In the genomic region with DNA sequence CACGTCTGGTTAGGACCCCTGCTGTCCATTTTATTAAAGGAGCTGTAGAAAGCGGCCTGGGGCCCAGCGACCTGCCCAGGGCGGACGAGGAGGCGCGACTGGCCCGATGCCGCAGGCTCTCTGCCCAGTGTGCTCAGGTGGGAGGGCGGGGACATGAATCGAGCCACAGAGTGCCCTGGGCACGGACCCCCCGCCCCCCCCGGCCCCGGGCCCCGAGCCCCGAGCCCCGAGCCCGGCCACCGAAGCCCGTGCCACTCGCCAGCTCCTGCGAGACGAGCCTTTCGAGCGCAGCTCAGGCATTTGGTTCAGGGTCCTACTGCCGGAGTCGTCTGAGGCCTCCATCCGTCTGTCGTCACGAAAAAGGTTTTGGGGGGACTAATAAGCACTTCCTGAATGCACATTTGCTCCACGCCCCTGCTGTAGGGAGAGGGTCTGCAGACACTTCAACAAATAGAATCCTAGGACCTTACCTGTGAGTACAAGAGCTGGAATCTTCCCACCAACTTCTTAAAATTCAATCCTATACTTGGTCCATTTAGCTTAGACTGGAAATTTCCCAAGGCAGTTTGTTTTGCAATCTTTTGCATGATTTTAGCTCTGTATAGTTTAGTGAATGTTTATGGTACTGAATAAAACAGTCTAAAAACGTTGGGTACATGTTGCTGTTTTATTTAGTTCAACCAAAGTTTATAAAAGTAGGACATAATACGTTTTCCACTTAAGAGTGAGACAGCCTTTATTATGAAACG, we compare ENCODE assay signal across 8 cellular contexts. TPM values are rescaled to one million over a fixed set of nuclear protein-coding genes. Genes with fewer than 3 reads are reported as not detected.
DNase-seq lines count a peak whose midpoint lies in the region; ATAC-seq, FAIRE-seq and TF ChIP-seq lines count a peak whose summit lies in the region.

No MANE protein-coding gene starts in this region.

- H3K36me3 ChIP-seq in H7 (replicated peaks; ENCODE audit: control insufficient read depth, insufficient read depth, low read length) (no peaks in the 10 kb centered on the region; the same call in 1 of the 2 replicates), MM.1S (replicated peaks; ENCODE audit: insufficient read depth, low read length) (no peaks in the 10 kb centered on the region), adipocyte (ENCODE audit: control insufficient read depth, insufficient read depth, low read length, severe bottlenecking) (no peaks in the 10 kb centered on the region), iPS-20b (ENCODE audit: insufficient read depth, low read depth, low read length) (no peaks in the 10 kb centered on the region)

- peak overlapping the region; percentile 76 for H2AFZ ChIP-seq in MM.1S (ENCODE audit: low read length)

- H3K9me3 Mint-ChIP-seq in stimulated activated effector memory CD8-positive, alpha-beta T cell treated with anti-CD3 and anti-CD28 coated beads, Interleukin-12 subunit alpha, Interleukin-12 subunit beta, amount 100 ng/mL, for 72 hours = no peaks in the 10 kb centered on the region

- peak; percentile 81 for FAIRE-seq in GM12892 (lab: Jason Lieb, UNC)

- peaks cover 26% of the 10 kb centered on the region for H3K4me1 ChIP-seq in MM.1S (ENCODE audit: low read length)
- H3K4me1 ChIP-seq in adipocyte (ENCODE audit: control insufficient read depth, insufficient read depth, low read length) = peaks cover 46% of the 10 kb centered on the region
- peaks cover 15% of the 10 kb centered on the region for H3K4me1 ChIP-seq in iPS-20b (ENCODE audit: insufficient read depth, low read length)

- H3K4me3 ChIP-seq in H7 (ENCODE audit: insufficient read depth, low read depth, low read length) = peak overlapping the region; percentile 66
- H3K4me3 ChIP-seq in MM.1S (ENCODE audit: low read length) = peak overlapping the region; percentile 93
- peak overlapping the region; percentile 97 for H3K4me3 ChIP-seq in adipocyte (ENCODE audit: low read length)
- H3K4me3 ChIP-seq in iPS-20b (ENCODE audit: low read length) = peak overlapping the region; percentile 92

- H3K4me3 Mint-ChIP-seq in stimulated activated effector memory CD8-positive, alpha-beta T cell treated with anti-CD3 and anti-CD28 coated beads, Interleukin-12 subunit alpha, Interleukin-12 subunit beta, amount 100 ng/mL, for 72 hours = peak overlapping the region; percentile 91

- H3K4me1 Mint-ChIP-seq in stimulated activated effector memory CD8-positive, alpha-beta T cell treated with anti-CD3 and anti-CD28 coated beads, Interleukin-12 subunit alpha, Interleukin-12 subunit beta, amount 100 ng/mL, for 72 hours = peaks cover 49% of the 10 kb centered on the region

- peaks cover 22% of the 10 kb centered on the region for H3F3A ChIP-seq in MM.1S (ENCODE audit: insufficient read depth, low read length)

- H3K27ac Mint-ChIP-seq in stimulated activated effector memory CD8-positive, alpha-beta T cell treated with anti-CD3 and anti-CD28 coated beads, Interleukin-12 subunit alpha, Interleukin-12 subunit beta, amount 100 ng/mL, for 72 hours = peak overlapping the region; percentile 89

- peak; percentile 48 for ATAC-seq in stimulated activated effector memory CD8-positive, alpha-beta T cell treated with anti-CD3 and anti-CD28 coated beads, Interleukin-12 subunit alpha, Interleukin-12 subunit beta, amount 100 ng/mL, for 72 hours

- H3K27ac ChIP-seq in MM.1S (ENCODE audit: low read length) (peak overlapping the region; percentile 85), iPS-20b (ENCODE audit: low read length) (peak overlapping the region; percentile 76)

- peaks cover 31% of the 10 kb centered on the region for H3K36me3 Mint-ChIP-seq in stimulated activated effector memory CD8-positive, alpha-beta T cell treated with anti-CD3 and anti-CD28 coated beads, Interleukin-12 subunit alpha, Interleukin-12 subunit beta, amount 100 ng/mL, for 72 hours

- H3K4me2 ChIP-seq in MM.1S (ENCODE audit: low read depth, low read length) = peak overlapping the region; percentile 92

- DNase-seq in GM12892 (ENCODE audit: insufficient read length) (no peak), H7 (no peak), MM.1S (no peak), adipocyte (ENCODE audit: low read depth) (peak; percentile 70), NCI-H2107 (lab: John Stamatoyannopoulos, UW) (no peak), NCI-H1105 (lab: John Stamatoyannopoulos, UW) (no peak)
- no peak for DNase-seq in stimulated activated effector memory CD8-positive, alpha-beta T cell treated with anti-CD3 and anti-CD28 coated beads, Interleukin-12 subunit alpha, Interleukin-12 subunit beta, amount 100 ng/mL, for 72 hours (ENCODE audit: low spot score in 2 of 2)

- no peak for TF ChIP-seq POLR2A in GM12892 (IDR thresholded peaks at IDR 0.05; ENCODE audit: low read depth, low read length)

- TF ChIP-seq CTCF in MM.1S (IDR thresholded peaks at IDR 0.05; ENCODE audit: low read length) = no peak

- H3K27me3 ChIP-seq in H7 (ENCODE audit: control insufficient read depth, insufficient read depth, low read length) (no peaks in the 10 kb centered on the region), MM.1S (replicated peaks; ENCODE audit: insufficient read depth, low read length) (no peaks in the 10 kb centered on the region), adipocyte (replicated peaks; ENCODE audit: control insufficient read depth, insufficient read depth, low read length) (no peaks in the 10 kb centered on the region), iPS-20b (ENCODE audit: insufficient read depth, low read length) (no peaks in the 10 kb centered on the region)

- H3K9me2 ChIP-seq in MM.1S (replicated peaks; ENCODE audit: insufficient read depth, low read length) = no peaks in the 10 kb centered on the region

- H3K79me2 ChIP-seq in MM.1S (ENCODE audit: low read length) = peaks cover 52% of the 10 kb centered on the region

- no peaks in the 10 kb centered on the region for H4K20me1 ChIP-seq in MM.1S (ENCODE audit: insufficient read depth, low read length)

- H3K9me3 ChIP-seq in MM.1S (replicated peaks; ENCODE audit: insufficient read depth, low read length) (no peaks in the 10 kb centered on the region), adipocyte (ENCODE audit: control insufficient read depth, low read length) (no peaks in the 10 kb centered on the region), iPS-20b (ENCODE audit: insufficient read depth, low read depth, low read length) (no peaks in the 10 kb centered on the region)

- H3K9ac ChIP-seq in MM.1S (ENCODE audit: low read length) (peak overlapping the region; percentile 92), adipocyte (ENCODE audit: low read length) (peak overlapping the region; percentile 97), iPS-20b (ENCODE audit: low read depth, low read length) (peak overlapping the region; percentile 88)

RNA-seq across cellular contexts. Expression of a gene that starts 0.7 kb away (rescaled TPM):
- polyA plus RNA-seq in GM12892 (2012; ENCODE audit: missing spikeins) = 10.7 TPM
- total RNA-seq in H7 (2014; rRNA removed; shearing (Covaris generic)) = 21.2 and 21.9 TPM in 2 replicates
